In the genomic region with DNA sequence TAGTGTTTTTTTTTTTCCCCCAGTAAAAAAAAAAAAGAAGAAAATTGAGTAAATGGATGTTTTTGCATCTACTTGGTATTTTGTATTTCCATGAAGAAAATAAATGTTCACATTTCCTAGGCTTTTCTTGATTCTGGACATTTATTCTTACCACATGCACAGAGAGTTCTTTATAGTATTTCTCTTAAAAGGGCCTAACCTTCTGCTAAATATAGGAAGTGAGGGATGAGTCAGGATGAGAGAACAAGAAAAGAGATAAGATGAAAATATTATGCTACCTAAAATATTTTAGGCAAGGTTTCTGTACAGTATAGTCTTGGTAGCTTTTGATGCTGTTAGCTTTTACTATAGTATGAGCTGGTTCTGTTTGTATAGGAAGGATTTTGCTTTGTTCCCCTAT, we compare ENCODE assay signal across 16 cellular contexts.
"Had no signal": no experiment of that assay in that cellular context is flagged by ENCODE, and none has a peak within 500 bp of the region (broad histone marks: within the 10 kb centered on the region; RNA-seq: fewer than 3 reads in every experiment).

No MANE protein-coding gene starts in this region.

- H3K4me3 Mint-ChIP-seq: activated CD4-positive, alpha-beta T cell treated with anti-CD3 and anti-CD28 coated beads for 36 hours; activated CD8-positive, alpha-beta T cell treated with anti-CD3 and anti-CD28 coated beads for 36 hours; activated naive CD8-positive, alpha-beta T cell treated with anti-CD3 and anti-CD28 coated beads, Interleukin-2, amount 10 ng/mL, durations not matched to agents 7 days and 5 days; neural progenitor cell had no signal

- H3K4me1 ChIP-seq: uterus had no signal

- H3K4me2 ChIP-seq: neural progenitor cell had no signal

- H3K4me1 Mint-ChIP-seq: activated CD4-positive, alpha-beta T cell treated with anti-CD3 and anti-CD28 coated beads for 36 hours; activated naive CD8-positive, alpha-beta T cell treated with anti-CD3 and anti-CD28 coated beads, Interleukin-2, amount 10 ng/mL, durations not matched to agents 7 days and 5 days had no signal

- H3K4me3 ChIP-seq: neural progenitor cell, thyroid gland, uterus had no signal

- H2AFZ ChIP-seq: neural progenitor cell had no signal

- H3K27me3 Mint-ChIP-seq: activated CD4-positive, alpha-beta T cell treated with anti-CD3 and anti-CD28 coated beads for 36 hours; activated CD8-positive, alpha-beta T cell treated with anti-CD3 and anti-CD28 coated beads for 36 hours; activated naive CD8-positive, alpha-beta T cell treated with anti-CD3 and anti-CD28 coated beads, Interleukin-2, amount 10 ng/mL, durations not matched to agents 7 days and 5 days had no signal

- H3K27me3 ChIP-seq: neural progenitor cell, thyroid gland, uterus had no signal

- H3K9ac ChIP-seq: neural progenitor cell had no signal

- ATAC-seq: activated CD4-positive, alpha-beta T cell treated with anti-CD3 and anti-CD28 coated beads for 36 hours; activated CD8-positive, alpha-beta T cell treated with anti-CD3 and anti-CD28 coated beads for 36 hours had no signal

- H3K36me3 Mint-ChIP-seq: activated naive CD8-positive, alpha-beta T cell treated with anti-CD3 and anti-CD28 coated beads, Interleukin-2, amount 10 ng/mL, durations not matched to agents 7 days and 5 days had no signal

- H3K36me3 ChIP-seq: neural progenitor cell, thyroid gland, uterus, WERI-Rb-1 had no signal

- H3K9me3 ChIP-seq: thyroid gland, uterus had no signal

- DNase-seq: activated CD4-positive, alpha-beta T cell treated with anti-CD3 and anti-CD28 coated beads for 36 hours; activated CD8-positive, alpha-beta memory T cell treated with anti-CD3 and anti-CD28 coated beads, Interleukin-2, amount 50 U/mL, for 4 hours; activated CD8-positive, alpha-beta T cell treated with anti-CD3 and anti-CD28 coated beads for 36 hours; activated naive CD8-positive, alpha-beta T cell treated with anti-CD3 and anti-CD28 coated beads, Interleukin-2, amount 10 ng/mL, durations not matched to agents 7 days and 5 days; cortex of kidney; effector CD8-positive, alpha-beta T cell; hippocampal formation; kidney glomerular epithelial cell; posterior cingulate gyrus; small intestine; T-helper 9 cell; thyroid gland; uterus; WERI-Rb-1 had no signal

- H3K27ac ChIP-seq: epithelial cell of prostate, neural progenitor cell, WERI-Rb-1 had no signal

- H3K27ac Mint-ChIP-seq: activated CD4-positive, alpha-beta T cell treated with anti-CD3 and anti-CD28 coated beads for 36 hours; activated CD8-positive, alpha-beta T cell treated with anti-CD3 and anti-CD28 coated beads for 36 hours; activated naive CD8-positive, alpha-beta T cell treated with anti-CD3 and anti-CD28 coated beads, Interleukin-2, amount 10 ng/mL, durations not matched to agents 7 days and 5 days; neural progenitor cell had no signal
